Comparison of ENCODE assay signal across 8 cellular contexts in the genomic region with DNA sequence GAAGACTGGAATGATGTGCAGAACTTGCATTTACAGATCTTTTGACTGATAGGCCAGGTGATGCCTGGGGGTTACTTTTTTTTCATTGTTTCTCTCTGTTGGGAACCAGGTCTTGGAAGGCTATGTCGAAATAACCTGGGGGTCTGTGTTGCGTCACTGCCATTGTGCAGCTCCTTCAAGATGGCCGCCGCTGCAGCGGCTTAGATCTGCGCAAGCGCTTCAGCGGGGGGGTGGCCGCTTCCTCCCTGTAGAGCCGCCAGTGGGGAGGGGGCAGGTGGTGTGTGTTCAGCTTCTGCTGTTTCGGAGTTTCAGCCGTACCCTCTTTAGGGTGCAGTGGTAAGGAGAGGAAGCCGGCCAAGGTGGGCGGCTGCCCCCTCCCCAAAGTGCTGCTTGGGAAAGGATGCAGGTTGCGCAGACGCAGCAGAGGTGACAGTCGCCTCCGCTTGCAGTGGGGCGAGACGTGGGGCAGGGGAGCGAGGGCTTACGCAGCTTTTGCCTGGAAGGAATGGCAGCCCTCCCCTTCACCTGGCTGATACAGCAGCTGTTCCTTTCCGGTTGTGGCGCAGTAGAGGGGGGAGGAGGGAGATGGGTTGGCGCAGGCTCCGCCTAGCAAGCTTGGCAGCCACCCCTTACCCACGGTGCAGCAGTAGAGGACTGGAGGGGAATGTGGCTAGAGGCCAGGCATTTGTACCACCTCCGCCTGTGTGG. TPM values are rescaled to one million over a fixed set of nuclear protein-coding genes. Genes with fewer than 3 reads are reported as not detected.
DNase-seq lines count a peak whose midpoint lies in the region; ATAC-seq and TF ChIP-seq lines count a peak whose summit lies in the region.

No MANE protein-coding gene starts in this region.

- no peaks in the 10 kb centered on the region for H3K27me3 ChIP-seq in uterus

- ATAC-seq in GM21576 (IDR thresholded peaks at IDR 0.05; ENCODE audit: unreplicated experiment) = peak; percentile 75
- ATAC-seq in left ventricle myocardium superior = peak; percentile 86

- intact Hi-C loops in left ventricle myocardium superior (cut with micrococcal nuclease) = no loop called here
- intact Hi-C loops in uterus (cut with DNase I; ENCODE audit: low total_unique reads) = no loop called here

- peak; percentile 91 for DNase-seq in DMS53 (lab: John Stamatoyannopoulos, UW)
- DNase-seq in LHCN-M2 (ENCODE audit: low read depth) = peak; percentile 78
- DNase-seq in SW 1271 (lab: John Stamatoyannopoulos, UW) = peak; percentile 57 to 75
- peak in 55 of 56 donors; percentile 4 to 79 (median 60) for DNase-seq in amygdala (lab: John Stamatoyannopoulos, UW)
- DNase-seq in left ventricle myocardium superior = peak; percentile 81
- DNase-seq in pulmonary artery endothelial cell (ENCODE audit: low read depth, low spot score) = peak; percentile 13
- peak; percentile 58 to 79 for DNase-seq in uterus

- H3K9me3 ChIP-seq in uterus = no peaks in the 10 kb centered on the region

- no peaks in the 10 kb centered on the region for H3K4me1 ChIP-seq in uterus

- H3K27ac ChIP-seq in uterus = peak overlapping the region; percentile 84 to 95

- TF ChIP-seq CTCF in uterus (IDR thresholded peaks at IDR 0.05) = no peak

- peak overlapping the region; percentile 60 to 75 for H3K4me3 ChIP-seq in uterus

- H3K36me3 ChIP-seq in uterus = no peaks in the 10 kb centered on the region

- TF ChIP-seq POLR2A in uterus (IDR thresholded peaks at IDR 0.05) = peak; percentile 5 to 19

RNA-seq across cellular contexts. Expression of a gene that starts 1.5 kb away (rescaled TPM):
- total RNA-seq in LHCN-M2 (2014; rRNA removed) (178 and 234 TPM in 2 replicates), left ventricle myocardium superior (395 TPM), pulmonary artery endothelial cell (82.1 and 98.3 TPM in 2 replicates), uterus (100 to 1,000 TPM in 1 of 4 donors, 10 to 100 TPM in 3; 81.7 to 119 (median 89.5) TPM)
- 186 TPM for polyA plus RNA-seq in LHCN-M2 (2012)

RNA-seq across cellular contexts. Expression of a gene that starts 1.5 kb away (rescaled TPM):
- total RNA-seq in LHCN-M2 (2014; rRNA removed) (5.4 and 7.5 TPM in 2 replicates), left ventricle myocardium superior (54.3 TPM), pulmonary artery endothelial cell (10.4 and 17.7 TPM in 2 replicates), uterus (10 to 100 TPM in 3 of 4 donors, 1 to 10 TPM in 1; 1.5 to 23.2 (median 22.0) TPM)
- polyA plus RNA-seq in LHCN-M2 (2012) = 128 TPM

Comparison
In these comparisons a context has a peak if more than half of its experiments do, and no peak if none do; other contexts are left out.
1. Peak in every context shown above with its lines: DNase-seq, ATAC-seq, H3K4me3 ChIP-seq and H3K27ac ChIP-seq.
2. DNase-seq: peak in every context shown above with its lines; median percentile 91 in DMS53; 81 in left ventricle myocardium superior; 78 in LHCN-M2; 68 in uterus; 66 in SW 1271; 60 in amygdala; 13 in pulmonary artery endothelial cell.